In the genomic region with DNA sequence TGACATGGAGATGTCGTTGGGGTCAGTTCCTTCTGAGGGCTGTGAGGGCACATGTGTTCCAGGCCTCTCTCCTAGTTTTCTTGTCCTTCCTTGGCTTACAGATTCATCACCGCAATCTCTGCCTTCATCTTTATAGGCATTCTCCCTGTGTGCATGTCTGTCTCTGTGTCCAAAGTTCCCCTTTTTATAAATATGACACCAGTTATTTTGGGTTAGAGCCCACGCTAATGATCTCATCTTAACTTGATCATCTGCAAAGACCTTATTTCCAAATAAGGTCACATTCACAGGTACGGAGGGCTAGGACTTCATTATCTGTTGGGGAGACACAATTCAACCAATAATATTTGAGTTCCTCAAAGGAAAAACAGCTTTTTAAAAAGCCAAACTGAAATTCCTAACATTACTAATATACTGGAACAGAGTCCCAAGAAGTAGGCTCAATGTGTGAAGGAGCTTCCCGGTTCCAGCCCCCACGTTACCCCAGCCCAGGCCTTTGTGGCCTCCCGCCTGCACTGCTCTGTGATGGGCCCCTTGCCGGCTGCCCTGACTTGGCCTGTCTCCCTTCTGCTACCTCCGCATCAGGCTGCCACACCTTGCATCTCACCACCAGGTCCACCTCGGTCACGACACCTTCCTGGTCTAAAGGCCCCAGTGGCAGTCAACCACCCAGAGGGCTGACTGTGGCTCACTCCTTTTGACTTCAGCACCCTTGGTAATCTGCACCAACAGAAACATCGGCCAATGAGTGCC, we compare ENCODE assay signal across 13 cellular contexts.
"Had no signal": no experiment of that assay in that cellular context is flagged by ENCODE, and none has a peak within 500 bp of the region (broad histone marks: within the 10 kb centered on the region; RNA-seq: fewer than 3 reads in every experiment).

No MANE protein-coding gene starts in this region.

- H3K27ac ChIP-seq: brain microvascular endothelial cell, hepatocyte, neutrophil had no signal

- H3K9me3 Mint-ChIP-seq: activated naive CD8-positive, alpha-beta T cell treated with anti-CD3 and anti-CD28 coated beads for 36 hours; activated T-helper 1 cell treated with anti-CD3 and anti-CD28 coated beads, Interleukin-12 subunit alpha, Interleukin-12 subunit beta, Interleukin-2, Interleukin-4 antibody, amounts not matched to agents 30 ng/mL and 10 ng/mL and 1 ng/mL, durations not matched to agents 14 hours and 24 hours and 36 hours; endodermal cell; naive B cell had no signal

- H3K4me3 ChIP-seq: hepatocyte, thoracic aorta had no signal

- H3K36me3 ChIP-seq: brain microvascular endothelial cell, neutrophil, thoracic aorta had no signal

- H3K27me3 ChIP-seq: brain microvascular endothelial cell, hepatocyte had no signal

- H3K4me1 Mint-ChIP-seq: activated naive CD8-positive, alpha-beta T cell treated with anti-CD3 and anti-CD28 coated beads for 36 hours; naive B cell had no signal

- H3K36me3 Mint-ChIP-seq: activated naive CD8-positive, alpha-beta T cell treated with anti-CD3 and anti-CD28 coated beads for 36 hours; naive B cell had no signal

- DNase-seq: activated CD4-positive, CD25-positive, alpha-beta regulatory T cell treated with anti-CD3 and anti-CD28 coated beads, Interleukin-2, amount 50 U/mL, for 72 hours; activated naive CD8-positive, alpha-beta T cell treated with anti-CD3 and anti-CD28 coated beads for 36 hours; brain microvascular endothelial cell; islet precursor cell; naive B cell; stimulated activated CD4-positive, alpha-beta T cell treated with anti-CD3 and anti-CD28 coated beads, Interleukin-12 subunit alpha, Interleukin-12 subunit beta, amount 100 ng/mL, for 4 hours; stimulated activated CD4-positive, alpha-beta T cell treated with anti-CD3 and anti-CD28 coated beads, Interleukin-2, amount 100 ng/mL, for 24 hours had no signal

- ATAC-seq: left lobe of liver had no signal

- H3K9me3 ChIP-seq: neutrophil, thoracic aorta had no signal

- H3K4me3 Mint-ChIP-seq: activated naive CD8-positive, alpha-beta T cell treated with anti-CD3 and anti-CD28 coated beads for 36 hours; activated T-helper 1 cell treated with anti-CD3 and anti-CD28 coated beads, Interleukin-12 subunit alpha, Interleukin-12 subunit beta, Interleukin-2, Interleukin-4 antibody, amounts not matched to agents 30 ng/mL and 10 ng/mL and 1 ng/mL, durations not matched to agents 14 hours and 24 hours and 36 hours; endodermal cell had no signal

- H2AFZ ChIP-seq: hepatocyte had no signal

- H3K4me2 ChIP-seq: hepatocyte had no signal

- H3K27ac Mint-ChIP-seq: activated naive CD8-positive, alpha-beta T cell treated with anti-CD3 and anti-CD28 coated beads for 36 hours; activated T-helper 1 cell treated with anti-CD3 and anti-CD28 coated beads, Interleukin-12 subunit alpha, Interleukin-12 subunit beta, Interleukin-2, Interleukin-4 antibody, amounts not matched to agents 30 ng/mL and 10 ng/mL and 1 ng/mL, durations not matched to agents 14 hours and 24 hours and 36 hours; endodermal cell; naive B cell had no signal
